9 cellular contexts compared by ENCODE assay signal in genomic region chr3:89314454-89314853, GRCh38.
DNase-seq lines count a peak whose midpoint lies in the region; ATAC-seq, FAIRE-seq and TF ChIP-seq lines count a peak whose summit lies in the region.
"Had no signal": no experiment of that assay in that cellular context is flagged by ENCODE, and none has a peak within 500 bp of the region (broad histone marks: within the 10 kb centered on the region; RNA-seq: fewer than 3 reads in every experiment).

No MANE protein-coding gene starts in this region.

- H3K4me2 ChIP-seq in neural cell (ENCODE audit: low read length) = no peak overlapping the region

- no peaks in the 10 kb centered on the region for H3K9me2 ChIP-seq in neural cell (ENCODE audit: insufficient read depth, low read length)

- TF ChIP-seq EP300 in neural cell (conservative IDR thresholded peaks at IDR 0.05; ENCODE audit: poor library complexity, severe bottlenecking) (no peak), ovary (IDR thresholded peaks at IDR 0.05) (no peak)

- WGBS in ovary, 3 donors = 95% methylated on average over 2 of the region's 2 CpGs

- no peak for FAIRE-seq in bronchial epithelial cell (lab: Jason Lieb, UNC)

- TF ChIP-seq POLR2A in ovary (IDR thresholded peaks at IDR 0.05) = no peak

- H3K79me2 ChIP-seq in neural cell (replicated peaks; ENCODE audit: insufficient read depth, low read length) = no peaks in the 10 kb centered on the region

- intact Hi-C loops in ovary (cut with DNase I) = no loop called here

- no peak overlapping the region for H3K9ac ChIP-seq in neural cell (ENCODE audit: low read length)

- ATAC-seq in GM18868 (IDR thresholded peaks at IDR 0.05; ENCODE audit: unreplicated experiment) (peak; percentile 84), HG03108 (IDR thresholded peaks at IDR 0.05; ENCODE audit: unreplicated experiment) (no peak)

- peak overlapping the region; percentile 47 for H3K27ac ChIP-seq in neural cell (ENCODE audit: low read length)
- no peak overlapping the region for H3K27ac ChIP-seq in ovary
- H3K27ac ChIP-seq: stomach had no signal

- peak; percentile 35 for DNase-seq in NCI-H2081 treated with DMSO at 0.1 percent for 48 hours (lab: John Stamatoyannopoulos, UW)
- peak; percentile 74 for DNase-seq in bronchial epithelial cell (ENCODE audit: low read depth)
- DNase-seq in stimulated activated CD4-positive, alpha-beta T cell treated with anti-CD3 and anti-CD28 coated beads, Interleukin-4, amount 100 ng/mL, for 1 hour = no peak
- no peak for DNase-seq in ovary
- DNase-seq in activated T-cell treated with anti-CD3 and anti-CD28 coated beads, Interleukin-2, amount 50 U/mL, for 48 hours = no peak
- DNase-seq: stomach had no signal

- no peaks in the 10 kb centered on the region for H3K4me1 ChIP-seq in ovary (ENCODE audit: insufficient read depth)

- peaks cover 3% of the 10 kb centered on the region for H3F3A ChIP-seq in neural cell (ENCODE audit: insufficient read depth, low read length, poor library complexity, severe bottlenecking)

- no peaks in the 10 kb centered on the region for H4K20me1 ChIP-seq in neural cell (ENCODE audit: insufficient read depth)

- H3K4me3 ChIP-seq in bronchial epithelial cell (ENCODE audit: low read depth, low read length) (no peak overlapping the region), neural cell (ENCODE audit: low read length) (no peak overlapping the region), ovary (no peak overlapping the region)
- H3K4me3 ChIP-seq: stomach had no signal

- peak overlapping the region; percentile 36 for H2AFZ ChIP-seq in neural cell (ENCODE audit: low read depth, low read length)

- TF ChIP-seq CTCF in bronchial epithelial cell (IDR thresholded peaks at IDR 0.05; ENCODE audit: insufficient read depth, low read length, severe bottlenecking) (peak; percentile 32), neural cell (IDR thresholded peaks at IDR 0.05; ENCODE audit: poor library complexity, severe bottlenecking) (peak; percentile 76), ovary (IDR thresholded peaks at IDR 0.05) (no peak)

- no peaks in the 10 kb centered on the region for H3K9me3 ChIP-seq in neural cell (ENCODE audit: low read length)
- no peaks in the 10 kb centered on the region for H3K9me3 ChIP-seq in ovary
- H3K9me3 ChIP-seq: stomach had no signal

- peak; percentile 69 for TF ChIP-seq RAD21 in neural cell (conservative IDR thresholded peaks at IDR 0.05)

- H3K27me3 ChIP-seq in bronchial epithelial cell (ENCODE audit: control insufficient read depth, insufficient read depth, low read length) = no peaks in the 10 kb centered on the region
- no peaks in the 10 kb centered on the region for H3K27me3 ChIP-seq in neural cell (ENCODE audit: insufficient read depth, low read depth, low read length)
- no peaks in the 10 kb centered on the region for H3K27me3 ChIP-seq in ovary
- H3K27me3 ChIP-seq: stomach had no signal

- H3K36me3 ChIP-seq in bronchial epithelial cell (ENCODE audit: control insufficient read depth, insufficient read depth, low read length) (no peaks in the 10 kb centered on the region), neural cell (ENCODE audit: insufficient read depth, low read length) (no peaks in the 10 kb centered on the region), ovary (no peaks in the 10 kb centered on the region)
- H3K36me3 ChIP-seq: stomach had no signal

TF ChIP-seq in neural cell, 6 proteins besides CTCF, POLR2A, EP300 and RAD21:
- TF ChIP-seq TAF1 (IDR thresholded peaks at IDR 0.05; ENCODE audit: low read depth) (no peak), EZH2 (IDR thresholded peaks at IDR 0.05; ENCODE audit: borderline replicate concordance, insufficient read depth, low read length, poor library complexity, severe bottlenecking) (no peak), SMC3 (conservative IDR thresholded peaks at IDR 0.05; ENCODE audit: poor library complexity) (peak; percentile 50), POLR2AphosphoS5 (IDR thresholded peaks at IDR 0.05) (peak; percentile 36), MXI1 (conservative IDR thresholded peaks at IDR 0.05; ENCODE audit: poor library complexity, severe bottlenecking) (no peak)
- TF ChIP-seq, protein P1, sequence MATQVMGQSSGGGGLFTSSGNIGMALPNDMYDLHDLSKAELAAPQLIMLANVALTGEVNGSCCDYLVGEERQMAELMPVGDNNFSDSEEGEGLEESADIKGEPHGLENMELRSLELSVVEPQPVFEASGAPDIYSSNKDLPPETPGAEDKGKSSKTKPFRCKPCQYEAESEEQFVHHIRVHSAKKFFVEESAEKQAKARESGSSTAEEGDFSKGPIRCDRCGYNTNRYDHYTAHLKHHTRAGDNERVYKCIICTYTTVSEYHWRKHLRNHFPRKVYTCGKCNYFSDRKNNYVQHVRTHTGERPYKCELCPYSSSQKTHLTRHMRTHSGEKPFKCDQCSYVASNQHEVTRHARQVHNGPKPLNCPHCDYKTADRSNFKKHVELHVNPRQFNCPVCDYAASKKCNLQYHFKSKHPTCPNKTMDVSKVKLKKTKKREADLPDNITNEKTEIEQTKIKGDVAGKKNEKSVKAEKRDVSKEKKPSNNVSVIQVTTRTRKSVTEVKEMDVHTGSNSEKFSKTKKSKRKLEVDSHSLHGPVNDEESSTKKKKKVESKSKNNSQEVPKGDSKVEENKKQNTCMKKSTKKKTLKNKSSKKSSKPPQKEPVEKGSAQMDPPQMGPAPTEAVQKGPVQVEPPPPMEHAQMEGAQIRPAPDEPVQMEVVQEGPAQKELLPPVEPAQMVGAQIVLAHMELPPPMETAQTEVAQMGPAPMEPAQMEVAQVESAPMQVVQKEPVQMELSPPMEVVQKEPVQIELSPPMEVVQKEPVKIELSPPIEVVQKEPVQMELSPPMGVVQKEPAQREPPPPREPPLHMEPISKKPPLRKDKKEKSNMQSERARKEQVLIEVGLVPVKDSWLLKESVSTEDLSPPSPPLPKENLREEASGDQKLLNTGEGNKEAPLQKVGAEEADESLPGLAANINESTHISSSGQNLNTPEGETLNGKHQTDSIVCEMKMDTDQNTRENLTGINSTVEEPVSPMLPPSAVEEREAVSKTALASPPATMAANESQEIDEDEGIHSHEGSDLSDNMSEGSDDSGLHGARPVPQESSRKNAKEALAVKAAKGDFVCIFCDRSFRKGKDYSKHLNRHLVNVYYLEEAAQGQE (IDR thresholded peaks at IDR 0.05; ENCODE audit: borderline replicate concordance) = no peak

Comparison
In these comparisons a context has a peak if more than half of its experiments do, and no peak if none do; other contexts are left out.
1. DNase-seq: peak in NCI-H2081 treated with DMSO at 0.1 percent for 48 hours (single experiment) and bronchial epithelial cell (single experiment); none in stimulated activated CD4-positive, alpha-beta T cell treated with anti-CD3 and anti-CD28 coated beads, Interleukin-4, amount 100 ng/mL, for 1 hour (single experiment), ovary (0 of 5) and activated T-cell treated with anti-CD3 and anti-CD28 coated beads, Interleukin-2, amount 50 U/mL, for 48 hours (0 of 2).
2. CTCF ChIP-seq: peak in bronchial epithelial cell (single experiment) and neural cell (single experiment); none in ovary (0 of 3).